ENCODE assay signal across 22 cellular contexts in the genomic region with DNA sequence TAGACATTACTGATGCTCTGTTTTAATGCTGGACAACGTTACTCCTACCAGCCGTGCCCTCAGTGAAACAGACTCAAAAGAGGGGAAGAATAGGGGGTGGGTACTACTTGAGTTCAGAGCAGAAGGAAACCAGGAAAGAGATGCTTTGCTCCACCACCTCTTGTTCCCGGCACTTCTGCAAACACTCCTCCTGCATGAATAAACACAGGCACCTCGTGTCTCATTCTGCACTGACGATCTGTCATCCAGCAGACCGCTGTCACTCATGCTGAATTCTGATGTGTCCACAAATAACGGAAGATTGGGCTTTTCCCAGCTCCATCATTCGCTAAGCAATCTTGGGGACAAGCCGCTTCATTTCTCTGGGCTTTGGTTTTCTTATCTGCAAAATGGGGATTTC. TPM values are rescaled to one million over a fixed set of nuclear protein-coding genes. Genes with fewer than 3 reads are reported as not detected.
DNase-seq lines count a peak whose midpoint lies in the region; ATAC-seq and TF ChIP-seq lines count a peak whose summit lies in the region.
"Had no signal": no experiment of that assay in that cellular context is flagged by ENCODE, and none has a peak within 500 bp of the region (broad histone marks: within the 10 kb centered on the region; RNA-seq: fewer than 3 reads in every experiment).

No MANE protein-coding gene starts in this region.

- no peak overlapping the region for H3K4me3 Mint-ChIP-seq in immature natural killer cell
- H3K4me3 Mint-ChIP-seq: activated naive CD4-positive, alpha-beta T cell treated with anti-CD3 and anti-CD28 coated beads for 36 hours; activated T-cell treated with anti-CD3 and anti-CD28 coated beads, Interleukin-2, amount 50 U/mL, for 4 hours; T-helper 1 cell treated with Interleukin-12 subunit alpha and Interleukin-12 subunit beta and Interleukin-4 antibody, amounts not matched to agents 30 μg/mL and 1 μg/mL, for 36 hours had no signal

- DNase-seq in left ventricle myocardium inferior, result no peak
- no peak for DNase-seq in Right ventricle myocardium inferior (ENCODE audit: missing footprints)
- DNase-seq in KBM-7, result peak; percentile 58
- DNase-seq in left colon, result no peak
- peak; percentile 24 to 45 for DNase-seq in thyroid gland
- DNase-seq in activated effector memory CD4-positive, alpha-beta T cell treated with anti-CD3 and anti-CD28 coated beads, Interleukin-2, amount 50 U/mL, for 16 hours, result no peak
- DNase-seq in immature natural killer cell, result no peak
- DNase-seq: activated CD4-positive, alpha-beta T cell treated with anti-CD3 and anti-CD28 coated beads, Interleukin-2, amount 50 U/mL, for 4 hours; activated naive CD4-positive, alpha-beta T cell treated with anti-CD3 and anti-CD28 coated beads for 36 hours; activated T-cell treated with anti-CD3 and anti-CD28 coated beads, Interleukin-2, amount 50 U/mL, for 4 hours; COR-L47; EL; Karpas-422; left ventricle myocardium superior; NCI-H1092; NCI-H69; OCI-M1; stimulated activated CD4-positive, alpha-beta T cell treated with anti-CD3 and anti-CD28 coated beads, Interleukin-12 subunit alpha, Interleukin-12 subunit beta, amount 100 ng/mL, for 4 hours had no signal

- H3K9me3 ChIP-seq in left ventricle myocardium inferior (replicated peaks) (no peaks in the 10 kb centered on the region), thyroid gland (no peaks in the 10 kb centered on the region)

- H3K36me3 Mint-ChIP-seq in immature natural killer cell, result peaks cover 12 to 14% (median 13%) of the 10 kb centered on the region in 3 donors

- H3K36me3 ChIP-seq in left ventricle myocardium inferior (peaks cover 30% of the 10 kb centered on the region), thyroid gland (peaks cover 13% of the 10 kb centered on the region in 2 donors)

- H3K27me3 Mint-ChIP-seq in immature natural killer cell (ENCODE audit: low read depth in 3 of 3), result no peaks in the 10 kb centered on the region

- in situ Hi-C loops in KBM-7 (cut with MboI; ENCODE audit: low pct_unique_long_range_greater_than_20kb, low sequenced_read_pairs), result no loop called here

- intact Hi-C loops in left ventricle myocardium inferior (cut with micrococcal nuclease) (no loop called here), Right ventricle myocardium inferior (cut with DNase I) (no loop called here), left colon (cut with DNase I, micrococcal nuclease) (no loop called here), thyroid gland (cut with DNase I) (no loop called here)

- no peak for ATAC-seq in Right ventricle myocardium inferior
- ATAC-seq in left colon, result peak; percentile 69
- ATAC-seq in GM18909 (IDR thresholded peaks at IDR 0.05; ENCODE audit: poor library complexity, unreplicated experiment), result no peak
- ATAC-seq: activated T-cell treated with anti-CD3 and anti-CD28 coated beads, Interleukin-2, amount 50 U/mL, for 4 hours; esophagus mucosa; HCT116; left ventricle myocardium superior had no signal

- H3K9me3 Mint-ChIP-seq in immature natural killer cell, result no peaks in the 10 kb centered on the region
- H3K9me3 Mint-ChIP-seq: activated naive CD4-positive, alpha-beta T cell treated with anti-CD3 and anti-CD28 coated beads for 36 hours; activated T-cell treated with anti-CD3 and anti-CD28 coated beads, Interleukin-2, amount 50 U/mL, for 4 hours; T-helper 1 cell treated with Interleukin-12 subunit alpha and Interleukin-12 subunit beta and Interleukin-4 antibody, amounts not matched to agents 30 μg/mL and 1 μg/mL, for 36 hours had no signal

- H3K27me3 ChIP-seq in left ventricle myocardium inferior (ENCODE audit: low read depth) (no peaks in the 10 kb centered on the region), thyroid gland (no peaks in the 10 kb centered on the region)

- 44 to 55% methylated on average over 9 of the region's 9 CpGs for WGBS in thyroid gland, 2 donors

- TF ChIP-seq CTCF in left ventricle myocardium inferior (IDR thresholded peaks at IDR 0.05; ENCODE audit: borderline replicate concordance), result no peak
- TF ChIP-seq CTCF in thyroid gland (IDR thresholded peaks at IDR 0.05), result no peak

- peaks cover 23 to 63% of the 10 kb centered on the region in 2 donors for H3K4me1 Mint-ChIP-seq in immature natural killer cell

- peaks cover 99% of the 10 kb centered on the region for H3K4me1 ChIP-seq in left ventricle myocardium inferior
- peaks cover 28 to 29% of the 10 kb centered on the region in 2 donors for H3K4me1 ChIP-seq in thyroid gland

- peak overlapping the region in 2 of 6 donors; percentile 17 to 28 for H3K27ac Mint-ChIP-seq in immature natural killer cell
- H3K27ac Mint-ChIP-seq: activated naive CD4-positive, alpha-beta T cell treated with anti-CD3 and anti-CD28 coated beads for 36 hours; T-helper 1 cell treated with Interleukin-12 subunit alpha and Interleukin-12 subunit beta and Interleukin-4 antibody, amounts not matched to agents 30 μg/mL and 1 μg/mL, for 36 hours had no signal

- H3K4me3 ChIP-seq in left ventricle myocardium inferior (peak overlapping the region; percentile 34), thyroid gland (replicated peaks in 1 of 3) (no peak overlapping the region)

- no peak for TF ChIP-seq POLR2A in thyroid gland (IDR thresholded peaks at IDR 0.05)

- peak overlapping the region; percentile 90 for H3K27ac ChIP-seq in left ventricle myocardium inferior (replicated peaks)
- no peak overlapping the region for H3K27ac ChIP-seq in thyroid gland

RNA-seq across cellular contexts. Expression of a gene that starts 26.7 kb away (rescaled TPM):
- total RNA-seq in left ventricle myocardium inferior, result 223 TPM
- 243 TPM for total RNA-seq in Right ventricle myocardium inferior
- total RNA-seq in left colon, result 100 to 1,000 TPM in 1 of 2 donors, 10 to 100 TPM in 1; 83.3 to 106 TPM
- total RNA-seq in thyroid gland, result 10 to 100 TPM; 37.4 to 43.4 (median 41.4) TPM
- polyA plus RNA-seq in immature natural killer cell, result 1 to 10 TPM; 1.1 to 3.2 (median 1.4) TPM

RNA-seq across cellular contexts. Expression of a gene that starts 29.6 kb away (rescaled TPM):
- total RNA-seq in left ventricle myocardium inferior (2,037 TPM), Right ventricle myocardium inferior (3,139 TPM), left colon (100 to 1,000 TPM; 327 to 513 TPM), thyroid gland (100 to 1,000 TPM; 388 to 879 (median 551) TPM)
- 10 to 100 TPM; 11.2 to 49.8 (median 34.6) TPM for polyA plus RNA-seq in immature natural killer cell

Comparison
In these comparisons a context has a peak if more than half of its experiments do, and no peak if none do; other contexts are left out.
1. DNase-seq: peak in KBM-7 (single experiment) and thyroid gland (2 of 2); none in left ventricle myocardium inferior (single experiment), Right ventricle myocardium inferior (single experiment), left colon (0 of 2), activated effector memory CD4-positive, alpha-beta T cell treated with anti-CD3 and anti-CD28 coated beads, Interleukin-2, amount 50 U/mL, for 16 hours (single experiment) and immature natural killer cell (0 of 3).